ENCODE assay signal across 20 cellular contexts in the genomic region with DNA sequence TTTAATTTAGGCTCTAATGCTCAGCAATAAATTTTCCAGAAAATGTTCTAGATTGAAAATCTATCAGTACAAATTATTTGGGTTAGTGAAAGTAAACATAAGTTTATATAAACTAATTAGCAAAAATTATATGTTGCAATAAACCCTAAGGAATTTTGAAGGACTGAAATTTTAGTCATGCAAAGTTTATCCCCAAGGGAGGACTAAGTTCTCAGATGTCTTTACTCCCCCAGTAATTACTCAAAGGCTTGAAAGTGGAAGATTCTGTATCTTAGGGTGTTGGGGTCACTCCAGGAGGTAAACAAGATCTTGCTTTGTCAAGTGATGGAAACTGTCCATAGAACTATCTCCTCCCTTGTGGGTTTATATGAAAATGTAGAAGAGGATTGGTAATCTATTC.
DNase-seq lines count a peak whose midpoint lies in the region; ATAC-seq and TF ChIP-seq lines count a peak whose summit lies in the region.
"Had no signal": no experiment of that assay in that cellular context is flagged by ENCODE, and none has a peak within 500 bp of the region (broad histone marks: within the 10 kb centered on the region; RNA-seq: fewer than 3 reads in every experiment).

No MANE protein-coding gene starts in this region.

- H3K36me3 Mint-ChIP-seq in brain (peaks cover 29% of the 10 kb centered on the region), T-cell (no peaks in the 10 kb centered on the region)
- H3K36me3 Mint-ChIP-seq: stimulated activated memory B cell treated with anti-CD40 and anti-IgM and Interleukin-4, amounts not matched to agents 10 μg/mL and 1 μg/mL and 100 μg/mL, for 72 hours had no signal

- no peak overlapping the region; the same call in 1 of the 2 replicates for H3K9ac ChIP-seq in IMR-90 (ENCODE audit: low read depth, low read length)
- H3K9ac ChIP-seq: KMS-11 had no signal

- H4K91ac ChIP-seq in IMR-90 (ENCODE audit: insufficient read depth, low read depth, low read length): no peak overlapping the region

- ATAC-seq in IMR-90 (ENCODE audit: low read depth): no peak
- no peak for ATAC-seq in T-cell (replicated peaks in 1 of 4)
- ATAC-seq: left colon; mucosa of descending colon; stimulated activated memory B cell treated with anti-CD40 and anti-IgM and Interleukin-4, amounts not matched to agents 10 μg/mL and 1 μg/mL and 100 μg/mL, for 72 hours had no signal

- H3K27ac Mint-ChIP-seq in brain (peak overlapping the region in 4 of 5 experiments; percentile 2 to 97 (median 59)), T-cell (no peak overlapping the region)
- H3K27ac Mint-ChIP-seq: activated CD4-positive, alpha-beta T cell treated with anti-CD3 and anti-CD28 coated beads, Interleukin-2, amount 10 ng/mL, durations not matched to agents 24 days and 14 days; B cell; stimulated activated memory B cell treated with anti-CD40 and anti-IgM and Interleukin-4, amounts not matched to agents 10 μg/mL and 1 μg/mL and 100 μg/mL, for 72 hours had no signal

- H4K8ac ChIP-seq in IMR-90 (ENCODE audit: low read depth in 2 of 2, low read length in 2 of 2): no peak overlapping the region

- peak overlapping the region; percentile 77; the same call in 2 of the 3 replicates for H2BK15ac ChIP-seq in IMR-90 (ENCODE audit: low read depth, low read length)

- H2AK5ac ChIP-seq in IMR-90 (ENCODE audit: low read depth, low read length): no peak overlapping the region

- peak overlapping the region; percentile 78 for H3K14ac ChIP-seq in IMR-90 (replicated peaks; ENCODE audit: low read depth, low read length)

- peak overlapping the region; percentile 87 for H3K18ac ChIP-seq in IMR-90 (ENCODE audit: low read depth, low read length)

- H3K4me1 Mint-ChIP-seq in brain (peaks cover 69% of the 10 kb centered on the region), T-cell (no peaks in the 10 kb centered on the region)
- H3K4me1 Mint-ChIP-seq: activated CD4-positive, alpha-beta T cell treated with anti-CD3 and anti-CD28 coated beads, Interleukin-2, amount 10 ng/mL, durations not matched to agents 24 days and 14 days; B cell; stimulated activated memory B cell treated with anti-CD40 and anti-IgM and Interleukin-4, amounts not matched to agents 10 μg/mL and 1 μg/mL and 100 μg/mL, for 72 hours had no signal

- H3K4me1 ChIP-seq in IMR-90 (ENCODE audit: control insufficient read depth, insufficient read depth, low read length): peaks cover 12% of the 10 kb centered on the region
- peaks cover 8 to 12% of the 10 kb centered on the region in 2 donors for H3K4me1 ChIP-seq in thyroid gland

- H3K56ac ChIP-seq in IMR-90 (ENCODE audit: extremely low read depth, insufficient read depth, low read length): no peak overlapping the region

- H4K5ac ChIP-seq in IMR-90 (ENCODE audit: low read depth, low read length): peak overlapping the region; percentile 56; the same call in 1 of the 2 replicates

- peaks cover 2% of the 10 kb centered on the region; the same call in 1 of the 2 replicates for H3K27me3 ChIP-seq in IMR-90 (ENCODE audit: control insufficient read depth, insufficient read depth, low read length)
- no peaks in the 10 kb centered on the region for H3K27me3 ChIP-seq in thyroid gland
- H3K27me3 ChIP-seq: tibial nerve had no signal

- H2AFZ ChIP-seq in IMR-90 (replicated peaks; ENCODE audit: low read length, poor library complexity): no peak overlapping the region

- H3K9me3 Mint-ChIP-seq in brain: peaks cover 0 to 7% (median 3%) of the 10 kb centered on the region in 5 experiments
- peaks cover 0 to under 1% (median 0%) of the 10 kb centered on the region in 3 donors for H3K9me3 Mint-ChIP-seq in T-cell
- H3K9me3 Mint-ChIP-seq: activated CD4-positive, alpha-beta T cell treated with anti-CD3 and anti-CD28 coated beads, Interleukin-2, amount 10 ng/mL, durations not matched to agents 24 days and 14 days; stimulated activated memory B cell treated with anti-CD40 and anti-IgM and Interleukin-4, amounts not matched to agents 10 μg/mL and 1 μg/mL and 100 μg/mL, for 72 hours had no signal

- H3K4me3 ChIP-seq in IMR-90 (ENCODE audit: insufficient read depth, low read depth, low read length): no peak overlapping the region
- H3K4me3 ChIP-seq in fibroblast of the aortic adventitia (ENCODE audit: low read depth, low read length): no peak overlapping the region
- no peak overlapping the region for H3K4me3 ChIP-seq in thyroid gland (replicated peaks in 1 of 3)
- H3K4me3 ChIP-seq: mucosa of descending colon, tibial nerve had no signal

- H2BK120ac ChIP-seq in IMR-90 (ENCODE audit: low read depth, low read length): peak overlapping the region; percentile 76

- no peaks in the 10 kb centered on the region for H3K27me3 Mint-ChIP-seq in brain
- H3K27me3 Mint-ChIP-seq in T-cell: peaks cover 6 to 7% of the 10 kb centered on the region in 2 donors

- no peak for TF ChIP-seq POLR2A in IMR-90 (IDR thresholded peaks at IDR 0.05; ENCODE audit: low read depth, low read length)
- no peak for TF ChIP-seq POLR2A in thyroid gland (IDR thresholded peaks at IDR 0.05)

- DNase-seq in IMR-90 (no peak), fibroblast of the aortic adventitia (ENCODE audit: low read depth) (peak; percentile 15), substantia nigra (lab: John Stamatoyannopoulos, UW) (no peak), hepatic stellate cell (ENCODE audit: low spot score) (no peak), thyroid gland (no peak), T-cell (no peak)
- DNase-seq: activated CD4-positive, alpha-beta T cell treated with anti-CD3 and anti-CD28 coated beads, Interleukin-2, amount 10 ng/mL, durations not matched to agents 24 days and 14 days; activated effector memory CD4-positive, alpha-beta T cell treated with Interleukin-2 at 50 U/mL for 16 hours; amniotic stem cell; Caco-2; left colon; mucosa of descending colon; NCI-H1930; nucleus accumbens had no signal

- no peak overlapping the region for H3K4me2 ChIP-seq in IMR-90 (ENCODE audit: low read depth, low read length)
- H3K4me2 ChIP-seq: KMS-11 had no signal

- no peak overlapping the region for H3K23ac ChIP-seq in IMR-90 (ENCODE audit: low read depth, low read length)

- H3K9me1 ChIP-seq in IMR-90 (ENCODE audit: insufficient read depth, low read length): peaks cover under 1% of the 10 kb centered on the region; the same call in 1 of the 2 replicates

- H2BK5ac ChIP-seq in IMR-90 (ENCODE audit: low read depth, low read length, poor library complexity, severe bottlenecking): peak overlapping the region; percentile 43

- no peaks in the 10 kb centered on the region for H3K9me3 ChIP-seq in IMR-90 (ENCODE audit: control insufficient read depth, insufficient read depth, low read length)
- no peaks in the 10 kb centered on the region for H3K9me3 ChIP-seq in thyroid gland
- H3K9me3 ChIP-seq: Caco-2, mucosa of descending colon, tibial nerve had no signal

- H3K27ac ChIP-seq in IMR-90 (ENCODE audit: insufficient read depth, low read length) (no peak overlapping the region), substantia nigra (ENCODE audit: low read depth, low read length, poor library complexity, severe bottlenecking) (peak overlapping the region; percentile 100), thyroid gland (no peak overlapping the region)
- H3K27ac ChIP-seq: KMS-11, RWPE1 had no signal

- H3K4me3 Mint-ChIP-seq in brain (no peak overlapping the region), T-cell (no peak overlapping the region)
- H3K4me3 Mint-ChIP-seq: activated CD4-positive, alpha-beta T cell treated with anti-CD3 and anti-CD28 coated beads, Interleukin-2, amount 10 ng/mL, durations not matched to agents 24 days and 14 days; B cell; stimulated activated memory B cell treated with anti-CD40 and anti-IgM and Interleukin-4, amounts not matched to agents 10 μg/mL and 1 μg/mL and 100 μg/mL, for 72 hours had no signal

- no peak overlapping the region; the same call in 1 of the 2 replicates for H3K4ac ChIP-seq in IMR-90 (ENCODE audit: low read depth, low read length)

- dilution Hi-C loops in IMR-90 (cut with HindIII; ENCODE audit: low sequenced_read_pairs, unreplicated experiment): no loop called here

- in situ Hi-C loops in IMR-90 (cut with MboI; ENCODE audit: low sequenced_read_pairs): no loop called here

- no peak for TF ChIP-seq RAD21 in IMR-90 (IDR thresholded peaks at IDR 0.05; ENCODE audit: low read length)

- BruUV-seq in IMR-90 (replicated peaks; lab: Mats Ljungman, UMichigan): no TSS peak

- intact Hi-C loops in IMR-90 (cut with micrococcal nuclease): loop anchor here (1.0 to 5.0 kb wide), 4 partner anchors 44 to 437 kb away; no protein-coding TSS in a partner anchor
- intact Hi-C loops in thyroid gland (cut with DNase I): no loop called here

- no peak overlapping the region for H2AK9ac ChIP-seq in IMR-90 (replicated peaks; ENCODE audit: low read depth, low read length, poor library complexity)

- CTCF ChIA-PET in IMR-90 (lab: Yijun Ruan, JAX) (interaction anchor here (0.7 to 1.8 kb wide), 3 partner anchors 12 to 450 kb away, joined by 3 to 8 read pairs (median 3); no protein-coding TSS in a partner anchor), T-cell (lab: Charles Lee) (no interaction called here)

- H3K36me3 ChIP-seq in IMR-90 (ENCODE audit: control insufficient read depth, insufficient read depth, low read length) (no peaks in the 10 kb centered on the region), thyroid gland (no peaks in the 10 kb centered on the region)
- H3K36me3 ChIP-seq: tibial nerve had no signal

- no peak for TF ChIP-seq CTCF in IMR-90 (conservative IDR thresholded peaks at IDR 0.05; ENCODE audit: low read depth, low read length)
- TF ChIP-seq CTCF in brain (conservative IDR thresholded peaks at IDR 0.05): no peak
- no peak for TF ChIP-seq CTCF in fibroblast of the aortic adventitia (IDR thresholded peaks at IDR 0.05; ENCODE audit: insufficient read depth, low read length)
- TF ChIP-seq CTCF in thyroid gland (IDR thresholded peaks at IDR 0.05): no peak

- no peak overlapping the region; the same call in none of the 2 replicates for H2BK20ac ChIP-seq in IMR-90 (ENCODE audit: low read depth, low read length)

- no peaks in the 10 kb centered on the region for H4K20me1 ChIP-seq in IMR-90 (ENCODE audit: insufficient read depth, low read length)

- no peaks in the 10 kb centered on the region for H3K79me1 ChIP-seq in IMR-90 (ENCODE audit: low read depth in 1 of 2, low read length in 2 of 2)

- POLR2A ChIA-PET in IMR-90 (lab: Charles Lee; ENCODE audit: unreplicated experiment) (interaction anchor here (0.5 kb wide), 1 partner anchor 44 kb away, joined by 6 read pairs; no protein-coding TSS in a partner anchor), T-cell (lab: Charles Lee) (interaction anchor here in 1 of 2 donors (0.6 kb wide), 1 partner anchor 1366 kb away, joined by 3 read pairs; no protein-coding TSS in a partner anchor)

TF ChIP-seq in IMR-90, 13 proteins besides CTCF, POLR2A, EP300 and RAD21:
- TF ChIP-seq, protein P1, sequence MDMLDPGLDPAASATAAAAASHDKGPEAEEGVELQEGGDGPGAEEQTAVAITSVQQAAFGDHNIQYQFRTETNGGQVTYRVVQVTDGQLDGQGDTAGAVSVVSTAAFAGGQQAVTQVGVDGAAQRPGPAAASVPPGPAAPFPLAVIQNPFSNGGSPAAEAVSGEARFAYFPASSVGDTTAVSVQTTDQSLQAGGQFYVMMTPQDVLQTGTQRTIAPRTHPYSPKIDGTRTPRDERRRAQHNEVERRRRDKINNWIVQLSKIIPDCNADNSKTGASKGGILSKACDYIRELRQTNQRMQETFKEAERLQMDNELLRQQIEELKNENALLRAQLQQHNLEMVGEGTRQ (IDR thresholded peaks at IDR 0.05; ENCODE audit: low read depth, low read length): no peak

Comparison
In these comparisons a context has a peak if more than half of its experiments do, and no peak if none do; other contexts are left out.
1. H3K27ac Mint-ChIP-seq: peak in brain (4 of 5); none in T-cell (0 of 2).